In the genomic region with DNA sequence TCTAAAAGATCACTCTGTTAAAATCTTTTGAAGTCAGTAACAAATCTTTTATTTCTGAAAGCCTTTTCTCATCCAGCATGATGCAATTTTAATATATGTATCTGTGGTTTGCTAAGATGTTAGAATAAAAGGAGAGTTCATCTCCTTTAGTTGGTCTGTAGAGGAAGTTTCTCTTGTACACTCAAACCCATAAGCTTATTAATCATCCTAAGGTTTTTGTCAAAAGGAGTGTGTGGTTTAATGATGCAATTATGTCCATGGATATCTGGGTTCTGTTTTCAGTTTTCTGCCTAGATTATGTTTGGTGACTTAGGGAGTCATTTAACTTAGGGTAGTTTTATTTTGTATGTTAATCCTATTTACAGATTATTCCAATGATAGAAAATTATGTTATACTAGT, we compare ENCODE assay signal across 21 cellular contexts. TPM values are rescaled to one million over a fixed set of nuclear protein-coding genes. Genes with fewer than 3 reads are reported as not detected.
"Had no signal": no experiment of that assay in that cellular context is flagged by ENCODE, and none has a peak within 500 bp of the region (broad histone marks: within the 10 kb centered on the region; RNA-seq: fewer than 3 reads in every experiment).

No MANE protein-coding gene starts in this region.

- H3K27ac Mint-ChIP-seq: activated T-cell treated with anti-CD3 and anti-CD28 coated beads, Interleukin-2, amount 50 U/mL, for 72 hours; naive thymus-derived CD8-positive, alpha-beta T cell had no signal

- H3K27me3 ChIP-seq: ascending aorta, esophagus squamous epithelium, tibial nerve had no signal

- DNase-seq: activated CD4-positive, alpha-beta T cell treated with anti-CD3 and anti-CD28 coated beads for 1 hour; activated CD8-positive, alpha-beta memory T cell treated with anti-CD3 and anti-CD28 coated beads for 24 hours; activated effector memory CD4-positive, alpha-beta T cell treated with anti-CD3 and anti-CD28 coated beads, Interleukin-2, amount 50 U/mL, for 16 hours; activated naive CD4-positive, alpha-beta T cell treated with anti-CD3 and anti-CD28 coated beads, Interleukin-2, amount 50 U/mL, for 16 hours; activated T-cell treated with anti-CD3 and anti-CD28 coated beads, Interleukin-2, amount 50 U/mL, for 72 hours; effector CD8-positive, alpha-beta T cell; esophagus squamous epithelium; left cardiac atrium; naive thymus-derived CD8-positive, alpha-beta T cell; psoas muscle; right cardiac atrium; stimulated activated CD4-positive, alpha-beta T cell treated with anti-CD3 and anti-CD28 coated beads, Interleukin-2, amount 100 ng/mL, for 24 hours; stimulated activated naive CD4-positive, alpha-beta T cell treated with Interleukin-2 at 50 U/mL for 16 hours; substantia nigra; WERI-Rb-1 had no signal

- H3K27ac ChIP-seq: ascending aorta, esophagus squamous epithelium, psoas muscle, tibial nerve, WERI-Rb-1 had no signal

- H3K4me3 ChIP-seq: ascending aorta, esophagus squamous epithelium, psoas muscle, tibial nerve had no signal

- H3K27me3 Mint-ChIP-seq: naive thymus-derived CD8-positive, alpha-beta T cell had no signal

- H3K4me1 ChIP-seq: ascending aorta, esophagus squamous epithelium, psoas muscle, tibial nerve had no signal

- H3K4me1 Mint-ChIP-seq: naive thymus-derived CD8-positive, alpha-beta T cell had no signal

- H3K4me3 Mint-ChIP-seq: activated T-cell treated with anti-CD3 and anti-CD28 coated beads, Interleukin-2, amount 50 U/mL, for 72 hours; naive thymus-derived CD8-positive, alpha-beta T cell had no signal

- H3K36me3 ChIP-seq: ascending aorta, esophagus squamous epithelium, tibial nerve, WERI-Rb-1 had no signal

- H3K9me3 ChIP-seq: ascending aorta, esophagus squamous epithelium, psoas muscle, tibial nerve had no signal

RNA-seq across cellular contexts. Expression of a gene that starts 52.1 kb away (rescaled TPM):
- total RNA-seq: activated T-cell treated with anti-CD3 and anti-CD28 coated beads, Interleukin-2, amount 50 U/mL, for 72 hours; ascending aorta; endothelial cell of umbilical vein; esophagus squamous epithelium; glomerular endothelial cell; left cardiac atrium; lower leg skin; mesenteric fat pad; naive thymus-derived CD8-positive, alpha-beta T cell; psoas muscle; right cardiac atrium had no signal
- polyA plus RNA-seq: endothelial cell of umbilical vein; naive thymus-derived CD8-positive, alpha-beta T cell; psoas muscle; right cardiac atrium had no signal
